In genomic region chr4:28772066-28772465, GRCh38 we compare ENCODE assay signal across 21 cellular contexts.
DNase-seq lines count a peak whose midpoint lies in the region; ATAC-seq and TF ChIP-seq lines count a peak whose summit lies in the region.
"Had no signal": no experiment of that assay in that cellular context is flagged by ENCODE, and none has a peak within 500 bp of the region (broad histone marks: within the 10 kb centered on the region; RNA-seq: fewer than 3 reads in every experiment).

No MANE protein-coding gene starts in this region.

- H3K27ac ChIP-seq in fibroblast of lung (ENCODE audit: insufficient read depth, low read length) (no peak overlapping the region), osteoblast (ENCODE audit: low read depth, low read length) (no peak overlapping the region), neural progenitor cell (no peak overlapping the region)

- no peaks in the 10 kb centered on the region for H3K4me1 ChIP-seq in fibroblast of lung (ENCODE audit: control insufficient read depth, extremely low read depth, insufficient read depth, low read length)
- no peaks in the 10 kb centered on the region for H3K4me1 ChIP-seq in osteoblast (ENCODE audit: insufficient read depth, low read length)
- no peaks in the 10 kb centered on the region for H3K4me1 ChIP-seq in neural progenitor cell

- peaks cover 13% of the 10 kb centered on the region for H3K9me3 Mint-ChIP-seq in activated T-cell treated with anti-CD3 and anti-CD28 coated beads, Interleukin-2, amount 50 U/mL, for 4 hours
- peaks cover 11% of the 10 kb centered on the region for H3K9me3 Mint-ChIP-seq in neural progenitor cell
- H3K9me3 Mint-ChIP-seq: activated CD4-positive, alpha-beta T cell treated with anti-CD3 and anti-CD28 coated beads, Interleukin-2, amount 10 ng/mL, durations not matched to agents 24 days and 14 days had no signal

- ATAC-seq in esophagus mucosa: no peak
- ATAC-seq in activated T-cell treated with anti-CD3 and anti-CD28 coated beads, Interleukin-2, amount 50 U/mL, for 4 hours: no peak
- ATAC-seq: GM23338; stimulated activated naive CD8-positive, alpha-beta T cell treated with anti-CD3 and anti-CD28 coated beads, Interleukin-15, Interleukin-2, amounts not matched to agents 100 U/mL and 50 U/mL, for 24 hours had no signal

- H3K9ac ChIP-seq in fibroblast of lung (ENCODE audit: insufficient read depth, low read length) (no peak overlapping the region), neural progenitor cell (no peak overlapping the region)

- H3F3A ChIP-seq in neural progenitor cell (ENCODE audit: low read depth): no peaks in the 10 kb centered on the region

- H3K79me2 ChIP-seq in fibroblast of lung (ENCODE audit: control insufficient read depth, insufficient read depth, low read length) (no peaks in the 10 kb centered on the region), osteoblast (ENCODE audit: insufficient read depth, low read length) (no peaks in the 10 kb centered on the region), neural progenitor cell (ENCODE audit: low read depth) (no peaks in the 10 kb centered on the region)

- no peak overlapping the region for H2AFZ ChIP-seq in fibroblast of lung (ENCODE audit: low read length)
- no peak overlapping the region for H2AFZ ChIP-seq in osteoblast (ENCODE audit: low read length)
- no peak overlapping the region for H2AFZ ChIP-seq in neural progenitor cell (replicated peaks)
- H2AFZ ChIP-seq: GM23338 had no signal

- no peak overlapping the region for H3K27ac Mint-ChIP-seq in neural progenitor cell
- H3K27ac Mint-ChIP-seq: activated CD4-positive, alpha-beta T cell treated with anti-CD3 and anti-CD28 coated beads, Interleukin-2, amount 10 ng/mL, durations not matched to agents 24 days and 14 days; activated T-cell treated with anti-CD3 and anti-CD28 coated beads, Interleukin-2, amount 50 U/mL, for 24 hours; CD8-positive, alpha-beta memory T cell; GM23338; naive B cell had no signal

- TF ChIP-seq CTCF in fibroblast of lung (conservative IDR thresholded peaks at IDR 0.05 in 1 of 2, IDR thresholded peaks at IDR 0.05 in 1 of 2; ENCODE audit: low read depth in 1 of 2, low read length in 2 of 2) (no peak), osteoblast (IDR thresholded peaks at IDR 0.05; ENCODE audit: extremely low read depth, low read depth, low read length) (no peak), neural progenitor cell (IDR thresholded peaks at IDR 0.05) (no peak)

- H3K4me2 ChIP-seq in fibroblast of lung (ENCODE audit: extremely low read depth, insufficient read depth, low read length): no peak overlapping the region
- H3K4me2 ChIP-seq in osteoblast (ENCODE audit: insufficient read depth, low read length): no peak overlapping the region
- no peak overlapping the region for H3K4me2 ChIP-seq in neural progenitor cell
- H3K4me2 ChIP-seq: GM23338 had no signal

- no peaks in the 10 kb centered on the region for H3K27me3 Mint-ChIP-seq in activated T-cell treated with anti-CD3 and anti-CD28 coated beads, Interleukin-2, amount 50 U/mL, for 4 hours (ENCODE audit: low read depth)
- peaks cover 2% of the 10 kb centered on the region for H3K27me3 Mint-ChIP-seq in neural progenitor cell (ENCODE audit: insufficient read depth, low read depth)
- H3K27me3 Mint-ChIP-seq: activated CD4-positive, alpha-beta T cell treated with anti-CD3 and anti-CD28 coated beads, Interleukin-2, amount 10 ng/mL, durations not matched to agents 24 days and 14 days; activated T-cell treated with anti-CD3 and anti-CD28 coated beads, Interleukin-2, amount 50 U/mL, for 24 hours; CD8-positive, alpha-beta memory T cell; naive B cell had no signal

- DNase-seq in ELR (ENCODE audit: low read depth): peak; percentile 77
- peak; percentile 21 for DNase-seq in OCI-M1 (lab: John Stamatoyannopoulos, UW)
- DNase-seq in fibroblast of lung (ENCODE audit: low read depth in 2 of 2): peak; percentile 62 to 82
- peak; percentile 73 for DNase-seq in osteoblast (ENCODE audit: insufficient read length, low spot score, missing footprints)
- no peak for DNase-seq in activated T-cell treated with anti-CD3 and anti-CD28 coated beads, Interleukin-2, amount 50 U/mL, for 4 hours
- no peak for DNase-seq in pons (ENCODE audit: low spot score)
- DNase-seq in neural progenitor cell (ENCODE audit: low spot score): no peak
- DNase-seq: activated CD4-positive, alpha-beta T cell treated with anti-CD3 and anti-CD28 coated beads, Interleukin-2, amount 10 ng/mL, durations not matched to agents 24 days and 14 days; activated T-cell treated with anti-CD3 and anti-CD28 coated beads, Interleukin-2, amount 50 U/mL, for 24 hours; CD8-positive, alpha-beta memory T cell; GF-D8; islet precursor cell; Karpas-422; naive B cell; NCI-H1930; right cardiac atrium; SHP77 treated with DMSO at 0.1 percent for 48 hours; stimulated activated naive CD8-positive, alpha-beta T cell treated with anti-CD3 and anti-CD28 coated beads, Interleukin-15, Interleukin-2, amounts not matched to agents 100 U/mL and 50 U/mL, for 24 hours; T-helper 9 cell had no signal

- no peaks in the 10 kb centered on the region for H3K4me1 Mint-ChIP-seq in activated T-cell treated with anti-CD3 and anti-CD28 coated beads, Interleukin-2, amount 50 U/mL, for 4 hours (ENCODE audit: low read depth)
- H3K4me1 Mint-ChIP-seq in neural progenitor cell: no peaks in the 10 kb centered on the region
- H3K4me1 Mint-ChIP-seq: activated CD4-positive, alpha-beta T cell treated with anti-CD3 and anti-CD28 coated beads, Interleukin-2, amount 10 ng/mL, durations not matched to agents 24 days and 14 days; CD8-positive, alpha-beta memory T cell; naive B cell had no signal

- no peaks in the 10 kb centered on the region for H4K20me1 ChIP-seq in fibroblast of lung (ENCODE audit: control insufficient read depth, extremely low read depth, insufficient read depth, low read length)
- H4K20me1 ChIP-seq in osteoblast (ENCODE audit: insufficient read depth, low read length): no peaks in the 10 kb centered on the region
- H4K20me1 ChIP-seq in neural progenitor cell (ENCODE audit: low read depth): no peaks in the 10 kb centered on the region

- no peaks in the 10 kb centered on the region for H3K9me3 ChIP-seq in fibroblast of lung (ENCODE audit: control insufficient read depth, insufficient read depth, low read depth, low read length)
- no peaks in the 10 kb centered on the region for H3K9me3 ChIP-seq in osteoblast (ENCODE audit: low read depth, low read length)
- no peaks in the 10 kb centered on the region for H3K9me3 ChIP-seq in neural progenitor cell (ENCODE audit: low read depth)

- H3K36me3 ChIP-seq in fibroblast of lung (ENCODE audit: control insufficient read depth, insufficient read depth, low read length) (no peaks in the 10 kb centered on the region), osteoblast (ENCODE audit: insufficient read depth, low read length) (no peaks in the 10 kb centered on the region), neural progenitor cell (no peaks in the 10 kb centered on the region)

- no peaks in the 10 kb centered on the region for H3K36me3 Mint-ChIP-seq in activated T-cell treated with anti-CD3 and anti-CD28 coated beads, Interleukin-2, amount 50 U/mL, for 4 hours (ENCODE audit: insufficient read depth)
- no peaks in the 10 kb centered on the region for H3K36me3 Mint-ChIP-seq in neural progenitor cell
- H3K36me3 Mint-ChIP-seq: CD8-positive, alpha-beta memory T cell; naive B cell had no signal

- no peak overlapping the region for H3K4me3 Mint-ChIP-seq in activated T-cell treated with anti-CD3 and anti-CD28 coated beads, Interleukin-2, amount 50 U/mL, for 4 hours
- H3K4me3 Mint-ChIP-seq in neural progenitor cell: no peak overlapping the region
- H3K4me3 Mint-ChIP-seq: activated CD4-positive, alpha-beta T cell treated with anti-CD3 and anti-CD28 coated beads, Interleukin-2, amount 10 ng/mL, durations not matched to agents 24 days and 14 days; activated T-cell treated with anti-CD3 and anti-CD28 coated beads, Interleukin-2, amount 50 U/mL, for 24 hours; CD8-positive, alpha-beta memory T cell; GM23338; naive B cell had no signal

- H3K27me3 ChIP-seq in fibroblast of lung (ENCODE audit: control insufficient read depth, insufficient read depth, low read length) (no peaks in the 10 kb centered on the region), osteoblast (ENCODE audit: insufficient read depth, low read length) (no peaks in the 10 kb centered on the region), neural progenitor cell (no peaks in the 10 kb centered on the region)

- H3K4me3 ChIP-seq in fibroblast of lung (replicated peaks in 1 of 4; ENCODE audit: control extremely low read depth in 1 of 4, insufficient read depth in 1 of 4, low read depth in 3 of 4, low read length in 4 of 4): no peak overlapping the region
- H3K4me3 ChIP-seq in osteoblast (ENCODE audit: insufficient read depth, low read length): no peak overlapping the region
- no peak overlapping the region for H3K4me3 ChIP-seq in neural progenitor cell
- H3K4me3 ChIP-seq: GM23338 had no signal

Comparison
In these comparisons a context has a peak if more than half of its experiments do, and no peak if none do; other contexts are left out.
1. DNase-seq: peak in ELR (single experiment), OCI-M1 (single experiment), fibroblast of lung (2 of 2) and osteoblast (single experiment); none in activated T-cell treated with anti-CD3 and anti-CD28 coated beads, Interleukin-2, amount 50 U/mL, for 4 hours (single experiment), pons (single experiment) and neural progenitor cell (single experiment).